Comparison of ENCODE assay signal across 16 cellular contexts in the genomic region with DNA sequence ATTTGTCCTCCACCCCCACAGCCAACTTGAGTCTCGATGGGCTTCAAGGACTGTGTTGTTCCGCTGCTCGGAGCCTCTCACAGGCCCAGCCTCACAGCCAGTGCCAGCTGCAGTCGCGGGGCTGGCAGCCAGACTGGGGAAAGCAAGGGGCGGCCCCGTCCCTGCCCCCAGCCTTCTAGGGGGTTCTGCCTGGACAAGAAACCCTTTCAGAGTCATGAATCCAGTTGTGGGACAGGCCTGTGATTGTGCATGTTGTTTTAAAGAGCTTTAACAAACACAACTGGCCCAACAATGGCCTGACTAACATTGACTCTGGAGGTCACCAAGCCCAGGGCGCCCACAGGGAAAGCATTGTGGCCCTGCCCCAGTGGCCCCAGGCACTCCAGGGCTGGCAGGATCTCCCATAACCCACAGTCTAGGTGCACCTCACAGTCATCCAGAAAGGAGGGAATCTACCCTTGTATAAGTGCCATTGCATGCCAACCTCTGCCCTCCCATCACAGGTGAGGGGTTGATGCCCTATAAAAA.
DNase-seq lines count a peak whose midpoint lies in the region; ATAC-seq and TF ChIP-seq lines count a peak whose summit lies in the region.
"Had no signal": no experiment of that assay in that cellular context is flagged by ENCODE, and none has a peak within 500 bp of the region (broad histone marks: within the 10 kb centered on the region; RNA-seq: fewer than 3 reads in every experiment).

No MANE protein-coding gene starts in this region.

- H4K8ac ChIP-seq in neuronal stem cell (ENCODE audit: low read depth, low read length) = no peak overlapping the region

- H4K91ac ChIP-seq in neuronal stem cell (ENCODE audit: low read depth, low read length, poor library complexity) = no peak overlapping the region

- no peak overlapping the region for H2BK5ac ChIP-seq in neuronal stem cell (ENCODE audit: low read length)

- no peaks in the 10 kb centered on the region for H3K9me3 Mint-ChIP-seq in MCF 10A (ENCODE audit: unreplicated experiment)
- H3K9me3 Mint-ChIP-seq: CD8-positive, alpha-beta memory T cell had no signal

- in situ Hi-C loops in T47D (cut with HindIII; ENCODE audit: low pct_unique_long_range_greater_than_20kb, low sequenced_read_pairs) = no loop called here

- H3K18ac ChIP-seq in neuronal stem cell (ENCODE audit: low read length) = peak overlapping the region; percentile 36

- H3K27ac ChIP-seq in epithelial cell of prostate (peak overlapping the region; percentile 68), neuronal stem cell (replicated peaks; ENCODE audit: low read length) (no peak overlapping the region)
- H3K27ac ChIP-seq: coronary artery had no signal

- no peak overlapping the region for H3K23ac ChIP-seq in neuronal stem cell (ENCODE audit: low read depth, low read length, poor library complexity)

- H2AK5ac ChIP-seq in neuronal stem cell (ENCODE audit: low read depth, low read length) = no peak overlapping the region

- no CpG with 5 or more reads among the region's 8 CpGs for WGBS in neuronal stem cell (ENCODE audit: extremely low coverage in 2 of 2, insufficient read length in 2 of 2, insufficient replicate concordance in 1 of 2), 2 donors

- ATAC-seq in HG03135 (IDR thresholded peaks at IDR 0.05; ENCODE audit: unreplicated experiment) = no peak
- ATAC-seq: activated CD4-positive, CD25-positive, alpha-beta regulatory T cell treated with anti-CD3 and anti-CD28 coated beads, Interleukin-2, amount 50 U/mL, for 24 hours had no signal

- H3K4me3 ChIP-seq in neuronal stem cell (ENCODE audit: low read length in 2 of 2) = no peak overlapping the region
- H3K4me3 ChIP-seq: coronary artery, mucosa of descending colon had no signal

- H3K4me3 Mint-ChIP-seq in MCF 10A (ENCODE audit: unreplicated experiment) = no peak overlapping the region
- H3K4me3 Mint-ChIP-seq: CD8-positive, alpha-beta memory T cell had no signal

- no peak for TF ChIP-seq CTCF in MCF 10A (IDR thresholded peaks at IDR 0.05; ENCODE audit: unreplicated experiment)

- POLR2A ChIA-PET in MCF 10A (lab: Yijun Ruan, JAX) = interaction anchor here (1.1 kb wide), 1 partner anchor 15 kb away, joined by 3 read pairs; no protein-coding TSS in a partner anchor

- H3K36me3 ChIP-seq in neuronal stem cell (replicated peaks in 1 of 2; ENCODE audit: control insufficient read depth in 2 of 2, insufficient read depth in 2 of 2, low read length in 2 of 2) = no peaks in the 10 kb centered on the region

- H2AFZ ChIP-seq in neuronal stem cell (ENCODE audit: low read length) = no peak overlapping the region

- CTCF ChIA-PET in MCF 10A (lab: Yijun Ruan, JAX) = interaction anchor here (0.6 to 3.1 kb wide), 4 partner anchors 22 to 938 kb away, joined by 3 to 18 read pairs (median 6); no protein-coding TSS in a partner anchor

- H3K27me3 Mint-ChIP-seq in MCF 10A (ENCODE audit: insufficient read depth, unreplicated experiment) = no peaks in the 10 kb centered on the region

- intact Hi-C loops in MCF 10A (cut with micrococcal nuclease) = no loop called here

- no peaks in the 10 kb centered on the region for H3K79me1 ChIP-seq in neuronal stem cell (ENCODE audit: low read depth, low read length)

- H2BK15ac ChIP-seq in neuronal stem cell (ENCODE audit: low read length) = no peak overlapping the region

- DNase-seq in T47D (ENCODE audit: low read depth in 1 of 2, low spot score in 1 of 2) = peak; percentile 22 to 80
- DNase-seq in MCF 10A (ENCODE audit: unreplicated experiment) = no peak
- DNase-seq in epithelial cell of prostate (ENCODE audit: low read depth, low spot score) = no peak
- DNase-seq in neuronal stem cell (ENCODE audit: low spot score) = no peak
- DNase-seq in GM19240 (ENCODE audit: insufficient read length, low spot score) = no peak
- DNase-seq in AG20443 (ENCODE audit: low spot score) = no peak
- DNase-seq in stimulated activated CD4-positive, alpha-beta T cell treated with anti-CD3 and anti-CD28 coated beads, Interleukin-4, amount 100 ng/mL, for 24 hours = no peak
- DNase-seq: CD8-positive, alpha-beta memory T cell; mucosa of descending colon; NCI-H2227 treated with DMSO at 0.1 percent for 48 hours; SIG-M5; T-helper 2 cell; trophoblast cell had no signal

- H3K9me3 ChIP-seq in neuronal stem cell (replicated peaks in 1 of 2; ENCODE audit: control insufficient read depth in 2 of 2, insufficient read depth in 1 of 2, low read depth in 1 of 2, low read length in 2 of 2) = no peaks in the 10 kb centered on the region
- H3K9me3 ChIP-seq: mucosa of descending colon had no signal

- H3K4me2 ChIP-seq in neuronal stem cell (ENCODE audit: insufficient read depth, low read length, poor library complexity, severe bottlenecking) = no peak overlapping the region

- no peak overlapping the region for H3K27ac Mint-ChIP-seq in MCF 10A (ENCODE audit: low read depth, unreplicated experiment)
- H3K27ac Mint-ChIP-seq: CD8-positive, alpha-beta memory T cell had no signal

- H3K27me3 ChIP-seq in neuronal stem cell (ENCODE audit: control insufficient read depth in 3 of 3, insufficient read depth in 3 of 3, low read depth in 1 of 3, low read length in 3 of 3) = no peaks in the 10 kb centered on the region

- no peak overlapping the region for H2BK120ac ChIP-seq in neuronal stem cell (ENCODE audit: low read depth, low read length)

- peaks cover 0 to 6% of the 10 kb centered on the region in 2 donors for H3K4me1 ChIP-seq in neuronal stem cell (ENCODE audit: control insufficient read depth in 2 of 2, insufficient read depth in 1 of 2, low read depth in 1 of 2, low read length in 2 of 2)

- no peak overlapping the region for H2BK12ac ChIP-seq in neuronal stem cell (ENCODE audit: low read length)

- peaks cover 16% of the 10 kb centered on the region for H3K4me1 Mint-ChIP-seq in MCF 10A (ENCODE audit: insufficient read depth, unreplicated experiment)
- H3K4me1 Mint-ChIP-seq: CD8-positive, alpha-beta memory T cell had no signal

- H3K4ac ChIP-seq in neuronal stem cell (ENCODE audit: low read length) = no peak overlapping the region

- no peak overlapping the region for H3K9ac ChIP-seq in neuronal stem cell (ENCODE audit: low read depth, low read length, poor library complexity)

- no peaks in the 10 kb centered on the region for H3K36me3 Mint-ChIP-seq in MCF 10A (ENCODE audit: insufficient read depth, unreplicated experiment)
- H3K36me3 Mint-ChIP-seq: CD8-positive, alpha-beta memory T cell had no signal

- no peak overlapping the region for H3K14ac ChIP-seq in neuronal stem cell (ENCODE audit: low read length)

- no TSS peak for BruUV-seq in MCF 10A (replicated peaks; lab: Mats Ljungman, UMichigan)

Comparison
In these comparisons a context has a peak if more than half of its experiments do, and no peak if none do; other contexts are left out.
1. DNase-seq: peak in T47D (2 of 2); none in MCF 10A (single experiment), epithelial cell of prostate (single experiment), neuronal stem cell (single experiment), GM19240 (single experiment), AG20443 (single experiment) and stimulated activated CD4-positive, alpha-beta T cell treated with anti-CD3 and anti-CD28 coated beads, Interleukin-4, amount 100 ng/mL, for 24 hours (single experiment).